In the genomic region with DNA sequence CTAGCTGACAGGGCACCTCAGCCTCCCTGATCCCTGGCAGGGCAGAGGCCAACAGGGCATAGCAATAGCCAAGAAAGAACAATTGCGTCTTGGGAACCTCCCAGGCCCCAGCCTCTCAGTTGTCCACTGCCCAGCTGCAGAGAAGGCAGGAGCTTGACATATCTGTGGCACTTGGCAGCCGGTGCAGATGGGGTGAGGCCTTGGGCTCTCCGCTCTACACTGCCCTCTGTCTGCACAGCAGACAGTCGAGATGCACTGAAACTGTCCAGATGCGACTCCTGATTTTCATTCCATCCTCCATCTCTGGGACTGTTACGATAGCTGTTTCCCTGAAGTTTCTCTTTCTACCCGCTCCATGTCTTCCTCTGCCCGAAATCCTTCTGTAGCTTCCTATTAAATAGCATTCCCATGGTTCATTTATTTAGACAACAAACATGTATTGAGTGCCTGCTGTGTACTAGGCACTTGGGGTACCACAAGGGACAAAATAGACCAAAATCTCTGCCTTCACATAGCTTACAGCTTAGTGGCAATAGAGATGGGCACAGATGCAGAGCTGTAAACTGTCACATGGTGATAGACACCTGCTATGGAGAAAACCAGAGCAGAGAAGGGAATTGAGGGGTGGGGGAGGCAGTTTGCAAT, we compare ENCODE assay signal across 8 cellular contexts. TPM values are rescaled to one million over a fixed set of nuclear protein-coding genes. Genes with fewer than 3 reads are reported as not detected.
DNase-seq lines count a peak whose midpoint lies in the region; ATAC-seq and TF ChIP-seq lines count a peak whose summit lies in the region.

No MANE protein-coding gene starts in this region.

- H3K79me2 ChIP-seq in H9 (ENCODE audit: insufficient read depth, low read length): peaks cover 13% of the 10 kb centered on the region; the same call in 1 of the 2 replicates

- POLR2A ChIA-PET in RWPE1 (lab: Yijun Ruan, JAX; ENCODE audit: low non-redundant PET): no interaction called here

- CTCF ChIA-PET in RWPE1 (lab: Yijun Ruan, JAX): interaction anchor here (0.6 to 1.6 kb wide), 6 partner anchors 10 to 104 kb away, joined by 3 to 8 read pairs (median 4); no protein-coding TSS in a partner anchor

- H3K23ac ChIP-seq in H9 (ENCODE audit: insufficient read length, low read depth, low read length): no peak overlapping the region

- TF ChIP-seq CTCF in H9 (conservative IDR thresholded peaks at IDR 0.05) (peak; percentile 70), RWPE1 (conservative IDR thresholded peaks at IDR 0.05; ENCODE audit: low read depth) (peak; percentile 32), right atrium auricular region (IDR thresholded peaks at IDR 0.05) (peak; percentile 18 to 78), spleen (IDR thresholded peaks at IDR 0.05 in 8 of 11, conservative IDR thresholded peaks at IDR 0.05 in 3 of 11) (peak in 10 of 11 experiments; percentile 17 to 64 (median 48))

- peak; percentile 68 for DNase-seq in H9
- DNase-seq in RWPE1 (ENCODE audit: low spot score): peak; percentile 33
- DNase-seq in adipocyte (ENCODE audit: low read depth): peak; percentile 72
- DNase-seq in right atrium auricular region (ENCODE audit: low spot score): no peak
- peak; percentile 79 for DNase-seq in spleen

- H3K9ac ChIP-seq in BLaER1: no peak overlapping the region
- no peak overlapping the region for H3K9ac ChIP-seq in H9 (ENCODE audit: extremely low read depth, insufficient read length, low read length)
- H3K9ac ChIP-seq in adipocyte (ENCODE audit: low read length): peak overlapping the region; percentile 42

- H3K56ac ChIP-seq in H9 (ENCODE audit: insufficient read length, low read depth, low read length): no peak overlapping the region

- intact Hi-C loops in spleen (cut with DNase I; ENCODE audit: low total_unique reads): loop anchor here (5.0 kb wide), 1 partner anchor 298 kb away; a partner anchor contains a TSS

- H3K4me1 ChIP-seq in BLaER1 (peaks cover 42% of the 10 kb centered on the region), H9 (ENCODE audit: insufficient read depth, low read length) (no peaks in the 10 kb centered on the region), adipocyte (ENCODE audit: control insufficient read depth, insufficient read depth, low read length) (peaks cover 16% of the 10 kb centered on the region), right atrium auricular region (peaks cover 0 to 30% of the 10 kb centered on the region in 2 donors), spleen (peaks cover 12 to 54% (median 40%) of the 10 kb centered on the region in 6 donors)

- H2BK5ac ChIP-seq in H9 (ENCODE audit: insufficient read length, low read length): no peak overlapping the region

- H3K23me2 ChIP-seq in H9 (ENCODE audit: insufficient read length, low read depth, low read length, poor library complexity, severe bottlenecking): peaks cover 5% of the 10 kb centered on the region

- TF ChIP-seq POLR2A in spleen (IDR thresholded peaks at IDR 0.05): no peak

- H3K79me1 ChIP-seq in H9 (ENCODE audit: insufficient read depth, low read depth, low read length, poor library complexity, severe bottlenecking): peaks cover 3% of the 10 kb centered on the region

- H3K27ac Mint-ChIP-seq in H9: peak overlapping the region in 2 of 3 experiments; percentile 1 to 49; a peak in 2 of 7 replicates

- no peak overlapping the region for H2BK15ac ChIP-seq in H9 (ENCODE audit: low read depth, low read length)

- H3T11ph ChIP-seq in H9 (ENCODE audit: low read length): no peak overlapping the region

- no peak overlapping the region for H3K14ac ChIP-seq in H9 (ENCODE audit: insufficient read depth, low read length)

- no peak for ATAC-seq in GM18907 (IDR thresholded peaks at IDR 0.05; ENCODE audit: unreplicated experiment)
- no peak for ATAC-seq in GM19397 (IDR thresholded peaks at IDR 0.05; ENCODE audit: unreplicated experiment)

- no peaks in the 10 kb centered on the region; a peak in 1 of 5 replicates for H3K9me3 Mint-ChIP-seq in H9

- no peak overlapping the region for H4K91ac ChIP-seq in H9 (ENCODE audit: insufficient read length, low read depth, low read length)

- no peak overlapping the region for H3K4ac ChIP-seq in H9 (ENCODE audit: low read depth, low read length)

- H3K27me3 ChIP-seq in BLaER1: no peaks in the 10 kb centered on the region
- no peaks in the 10 kb centered on the region for H3K27me3 ChIP-seq in H9 (ENCODE audit: insufficient read depth, low read length)
- no peaks in the 10 kb centered on the region for H3K27me3 ChIP-seq in adipocyte (replicated peaks; ENCODE audit: control insufficient read depth, insufficient read depth, low read length)
- no peaks in the 10 kb centered on the region for H3K27me3 ChIP-seq in right atrium auricular region
- H3K27me3 ChIP-seq in spleen (replicated peaks in 1 of 7): no peaks in the 10 kb centered on the region

- no peak overlapping the region for H3K18ac ChIP-seq in H9 (ENCODE audit: insufficient read length, low read depth, low read length)

- H2BK12ac ChIP-seq in H9 (ENCODE audit: insufficient read length, low read depth, low read length): no peak overlapping the region

- no peak overlapping the region for H3K27ac ChIP-seq in BLaER1
- no peak overlapping the region for H3K27ac ChIP-seq in H9 (ENCODE audit: insufficient read length, low read depth, low read length)
- H3K27ac ChIP-seq in RWPE1: 0 out of 2 replicates have a peak overlapping the region, but pooled peaks have one; percentile 4
- H3K27ac ChIP-seq in right atrium auricular region: no peak overlapping the region
- peak overlapping the region in 1 of 8 donors; percentile 24 for H3K27ac ChIP-seq in spleen

- peaks cover 82% of the 10 kb centered on the region for H4K20me1 ChIP-seq in BLaER1
- peaks cover 3% of the 10 kb centered on the region for H4K20me1 ChIP-seq in H9 (ENCODE audit: control insufficient read depth, insufficient read depth, insufficient read length)

- WGBS in H9 (ENCODE audit: extremely low coverage, insufficient read length, low lambda C conversion rate): no CpG with 5 or more reads among the region's 8 CpGs
- WGBS in spleen, 5 donors: 57 to 62% (median 59%) methylated on average over 8 of the region's 8 CpGs

- H3K36me3 Mint-ChIP-seq in H9 (ENCODE audit: insufficient read depth in 1 of 3, low read depth in 3 of 3): peaks cover 26 to 48% (median 34%) of the 10 kb centered on the region in 3 experiments

- H3K9me3 ChIP-seq in BLaER1 (no peaks in the 10 kb centered on the region), H9 (ENCODE audit: control insufficient read depth, low read depth, low read length) (no peaks in the 10 kb centered on the region), adipocyte (ENCODE audit: control insufficient read depth, low read length) (no peaks in the 10 kb centered on the region), right atrium auricular region (no peaks in the 10 kb centered on the region), spleen (no peaks in the 10 kb centered on the region)

- H3K4me1 Mint-ChIP-seq in H9: peaks cover 14 to 21% of the 10 kb centered on the region in 2 experiments

- no peak overlapping the region for H4K8ac ChIP-seq in H9 (replicated peaks; ENCODE audit: insufficient read length, low read depth, low read length)

- peak overlapping the region; percentile 34 for H3K4me2 ChIP-seq in BLaER1
- no peak overlapping the region for H3K4me2 ChIP-seq in H9 (ENCODE audit: insufficient read depth, insufficient read length, low read length)

- peaks cover 2% of the 10 kb centered on the region; the same call in 1 of the 2 replicates for H3K27me3 Mint-ChIP-seq in H9 (ENCODE audit: low read depth)

- H3K36me3 ChIP-seq in BLaER1 (peaks cover 56% of the 10 kb centered on the region), adipocyte (ENCODE audit: control insufficient read depth, insufficient read depth, low read length, severe bottlenecking) (peaks cover 27% of the 10 kb centered on the region), right atrium auricular region (peaks cover 31% of the 10 kb centered on the region), spleen (peaks cover 0 to 45% (median 35%) of the 10 kb centered on the region in 6 donors)

- no peak overlapping the region for H2BK20ac ChIP-seq in H9 (ENCODE audit: low read depth, low read length, poor library complexity, severe bottlenecking)

- H4K5ac ChIP-seq in H9 (ENCODE audit: insufficient read length, low read depth, low read length): no peak overlapping the region

- H2AFZ ChIP-seq in H9 (ENCODE audit: low read length): no peak overlapping the region

- no peak overlapping the region for H3K4me3 ChIP-seq in BLaER1
- no peak overlapping the region for H3K4me3 ChIP-seq in adipocyte (ENCODE audit: low read length)
- no peak overlapping the region for H3K4me3 ChIP-seq in right atrium auricular region
- no peak overlapping the region for H3K4me3 ChIP-seq in spleen

- no peak overlapping the region for H2BK120ac ChIP-seq in H9 (ENCODE audit: low read depth, low read length, poor library complexity, severe bottlenecking)

- H3K4me3 Mint-ChIP-seq in H9: no peak overlapping the region; a peak in 1 of 5 replicates

- H2AK5ac ChIP-seq in H9 (ENCODE audit: insufficient read length, low read length): no peak overlapping the region

RNA-seq across cellular contexts. Expression of a gene that starts 3.3 kb away (rescaled TPM):
- total RNA-seq in H9 (2021): 101 and 103 TPM in 2 replicates
- total RNA-seq in right atrium auricular region: 10 to 100 TPM; 30.3 to 31.1 TPM
- total RNA-seq in spleen: 10 to 100 TPM; 40.4 to 58.0 (median 52.2) TPM
- 10 to 100 TPM; 17.3 to 19.3 (median 18.8) TPM for polyA plus RNA-seq in spleen
